In the genomic region with DNA sequence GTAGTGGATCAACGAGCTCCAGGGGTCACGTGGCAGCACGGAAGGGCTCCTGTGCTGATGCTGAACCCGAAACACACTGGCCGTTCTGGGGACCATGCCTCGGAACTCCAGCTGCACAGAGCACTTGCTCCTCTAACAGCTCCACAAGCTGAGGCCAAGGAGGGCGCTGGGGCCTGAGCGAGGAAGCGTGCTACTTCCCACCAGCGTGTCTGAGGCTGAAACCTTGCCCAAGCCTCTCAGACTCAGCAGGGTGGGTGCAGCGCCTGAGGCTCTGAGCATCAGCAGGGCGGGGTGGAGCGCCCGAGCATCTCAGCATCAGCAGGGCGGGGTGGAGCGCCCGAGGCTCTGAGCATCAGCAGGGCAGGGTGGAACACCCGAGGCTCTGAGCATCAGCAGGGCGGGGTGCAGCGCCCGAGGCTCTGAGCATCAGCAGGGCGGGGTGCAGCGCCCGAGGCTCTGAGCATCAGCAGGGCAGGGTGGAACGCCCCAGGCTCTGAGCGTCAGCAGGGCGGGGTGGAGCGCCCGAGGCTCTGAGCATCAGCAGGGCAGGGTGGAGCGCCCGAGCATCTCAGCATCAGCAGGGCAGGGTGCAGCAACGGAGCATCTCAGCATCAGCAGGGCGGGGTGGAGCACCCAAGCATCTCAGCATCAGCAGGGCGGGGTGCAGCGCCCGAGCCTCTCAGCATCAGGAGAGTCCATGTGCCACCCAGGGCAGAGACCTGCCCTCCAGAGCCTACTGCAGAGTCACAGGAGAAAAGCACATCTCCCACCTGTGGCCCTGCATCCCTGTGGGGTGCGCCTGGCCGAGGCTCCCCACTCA, we compare ENCODE assay signal across 23 cellular contexts. TPM values are rescaled to one million over a fixed set of nuclear protein-coding genes. Genes with fewer than 3 reads are reported as not detected.
"Had no signal": no experiment of that assay in that cellular context is flagged by ENCODE, and none has a peak within 500 bp of the region (broad histone marks: within the 10 kb centered on the region; RNA-seq: fewer than 3 reads in every experiment).

No MANE protein-coding gene starts in this region.

- H3K27ac Mint-ChIP-seq: dendritic cell treated with granulocyte-macrophage colony-stimulating factor and Interleukin-4, amounts not matched to agents 40 ng/mL and 50 ng/mL, for 4 days; effector memory CD8-positive, alpha-beta T cell; nephron; stimulated activated naive B cell treated with anti-CD40 and anti-IgM and Interleukin-4, amounts not matched to agents 10 μg/mL and 1 μg/mL and 100 μg/mL, for 72 hours; stimulated activated naive CD8-positive, alpha-beta T cell treated with anti-CD3 and anti-CD28 coated beads, Interleukin-15, amount 100 ng/mL, for 72 hours had no signal

- H3K27me3 Mint-ChIP-seq: dendritic cell treated with granulocyte-macrophage colony-stimulating factor and Interleukin-4, amounts not matched to agents 40 ng/mL and 50 ng/mL, for 4 days; effector memory CD8-positive, alpha-beta T cell; stimulated activated naive B cell treated with anti-CD40 and anti-IgM and Interleukin-4, amounts not matched to agents 10 μg/mL and 1 μg/mL and 100 μg/mL, for 72 hours; stimulated activated naive CD8-positive, alpha-beta T cell treated with anti-CD3 and anti-CD28 coated beads, Interleukin-15, amount 100 ng/mL, for 72 hours had no signal

- H3K27ac ChIP-seq: epithelial cell of prostate, esophagus muscularis mucosa, gastrocnemius medialis, parathyroid adenoma, psoas muscle, testis, tibial nerve had no signal

- H3K9ac ChIP-seq: parathyroid adenoma had no signal

- H3K4me3 ChIP-seq: esophagus muscularis mucosa, gastrocnemius medialis, psoas muscle, testis, tibial nerve had no signal

- H3K4me1 Mint-ChIP-seq: stimulated activated naive B cell treated with anti-CD40 and anti-IgM and Interleukin-4, amounts not matched to agents 10 μg/mL and 1 μg/mL and 100 μg/mL, for 72 hours; stimulated activated naive CD8-positive, alpha-beta T cell treated with anti-CD3 and anti-CD28 coated beads, Interleukin-15, amount 100 ng/mL, for 72 hours had no signal

- H3K79me2 ChIP-seq: parathyroid adenoma had no signal

- FAIRE-seq: colon had no signal

- H3K9me3 ChIP-seq: esophagus muscularis mucosa, gastrocnemius medialis, psoas muscle, testis, tibial nerve had no signal

- H2AFZ ChIP-seq: parathyroid adenoma had no signal

- DNase-seq: effector memory CD8-positive, alpha-beta T cell; gastrocnemius medialis; glutamatergic neuron; mammary epithelial cell; psoas muscle; retina; stimulated activated CD4-positive, alpha-beta T cell treated with anti-CD3 and anti-CD28 coated beads, Interleukin-2, amount 100 ng/mL, for 24 hours; stimulated activated CD4-positive, alpha-beta T cell treated with anti-CD3 and anti-CD28 coated beads, Interleukin-4, amount 100 ng/mL, for 4 hours; stimulated activated naive B cell treated with anti-CD40 and anti-IgM and Interleukin-4, amounts not matched to agents 10 μg/mL and 1 μg/mL and 100 μg/mL, for 72 hours; stimulated activated naive CD8-positive, alpha-beta T cell treated with anti-CD3 and anti-CD28 coated beads, Interleukin-15, amount 100 ng/mL, for 72 hours; testis had no signal

- H3K27me3 ChIP-seq: esophagus muscularis mucosa, gastrocnemius medialis, testis, tibial nerve had no signal

- H3K9me3 Mint-ChIP-seq: dendritic cell treated with granulocyte-macrophage colony-stimulating factor and Interleukin-4, amounts not matched to agents 40 ng/mL and 50 ng/mL, for 4 days; effector memory CD8-positive, alpha-beta T cell; nephron; stimulated activated naive B cell treated with anti-CD40 and anti-IgM and Interleukin-4, amounts not matched to agents 10 μg/mL and 1 μg/mL and 100 μg/mL, for 72 hours; stimulated activated naive CD8-positive, alpha-beta T cell treated with anti-CD3 and anti-CD28 coated beads, Interleukin-15, amount 100 ng/mL, for 72 hours had no signal

- H3K4me1 ChIP-seq: esophagus muscularis mucosa, gastrocnemius medialis, parathyroid adenoma, psoas muscle, testis, tibial nerve had no signal

- H3K4me3 Mint-ChIP-seq: dendritic cell treated with granulocyte-macrophage colony-stimulating factor and Interleukin-4, amounts not matched to agents 40 ng/mL and 50 ng/mL, for 4 days; effector memory CD8-positive, alpha-beta T cell; nephron; stimulated activated naive B cell treated with anti-CD40 and anti-IgM and Interleukin-4, amounts not matched to agents 10 μg/mL and 1 μg/mL and 100 μg/mL, for 72 hours; stimulated activated naive CD8-positive, alpha-beta T cell treated with anti-CD3 and anti-CD28 coated beads, Interleukin-15, amount 100 ng/mL, for 72 hours had no signal

- ATAC-seq: effector memory CD8-positive, alpha-beta T cell; gastrocnemius medialis; left colon; psoas muscle; sciatic nerve; stimulated activated naive B cell treated with anti-CD40 and anti-IgM and Interleukin-4, amounts not matched to agents 10 μg/mL and 1 μg/mL and 100 μg/mL, for 72 hours; stimulated activated naive CD8-positive, alpha-beta T cell treated with anti-CD3 and anti-CD28 coated beads, Interleukin-15, amount 100 ng/mL, for 72 hours had no signal

RNA-seq across cellular contexts. Expression of a gene that starts 12.0 kb away (rescaled TPM):
- total RNA-seq: esophagus muscularis mucosa, fibroblast of villous mesenchyme, omental fat pad, sciatic nerve, skeletal muscle tissue had no signal
